ENCODE assay signal across 9 cellular contexts in the genomic region with DNA sequence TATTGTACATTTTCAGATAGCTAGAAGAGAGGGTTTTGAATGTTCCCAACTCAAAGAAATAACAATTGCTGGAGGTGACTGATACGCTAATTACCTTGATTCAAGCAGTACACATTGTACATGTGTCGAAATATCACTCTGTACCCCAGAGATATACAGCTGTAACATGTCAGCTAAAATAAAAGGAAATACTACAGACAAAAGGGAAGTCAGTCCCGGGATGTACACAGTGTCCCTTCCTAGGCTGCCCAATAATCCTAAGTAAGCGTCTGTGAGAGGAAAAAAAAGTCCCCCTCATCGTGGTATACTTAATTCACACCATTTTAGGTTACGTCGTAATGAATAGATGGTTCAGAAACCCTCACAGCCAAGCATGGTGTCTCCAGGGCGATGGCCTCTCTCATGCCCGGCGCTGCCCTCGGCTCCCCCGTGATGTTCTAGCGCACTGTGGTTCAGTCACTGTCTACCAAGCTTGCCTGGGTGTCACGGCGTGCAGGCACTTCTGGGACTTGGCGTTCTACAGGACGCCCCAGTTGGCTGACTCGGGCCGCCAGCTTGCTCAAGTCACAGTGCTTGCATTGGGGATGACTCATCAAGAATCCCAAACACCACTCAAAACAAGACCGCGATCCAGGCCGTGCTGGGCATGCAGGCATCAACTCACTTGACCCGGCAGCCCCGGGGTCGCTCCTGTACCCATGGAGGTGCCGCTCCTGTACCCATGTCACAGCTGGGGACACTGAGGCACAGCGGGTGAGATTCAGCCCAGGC. TPM values are rescaled to one million over a fixed set of nuclear protein-coding genes. Genes with fewer than 3 reads are reported as not detected.
DNase-seq lines count a peak whose midpoint lies in the region; ATAC-seq, FAIRE-seq and TF ChIP-seq lines count a peak whose summit lies in the region.
"Had no signal": no experiment of that assay in that cellular context is flagged by ENCODE, and none has a peak within 500 bp of the region (broad histone marks: within the 10 kb centered on the region; RNA-seq: fewer than 3 reads in every experiment).

No MANE protein-coding gene starts in this region.

- H3K9me3 ChIP-seq in H1 (ENCODE audit: insufficient read depth in 2 of 2, low read depth in 1 of 2, low read length in 1 of 2): no peaks in the 10 kb centered on the region

- no peaks in the 10 kb centered on the region for H3K27me3 Mint-ChIP-seq in stimulated activated naive CD8-positive, alpha-beta T cell treated with anti-CD3 and anti-CD28 coated beads, Interleukin-15, amount 100 ng/mL, for 72 hours
- H3K27me3 Mint-ChIP-seq: CD4-positive, CD25-positive, alpha-beta regulatory T cell had no signal

- H2BK20ac ChIP-seq in H1 (ENCODE audit: low read length): peak overlapping the region; percentile 49; the same call in 1 of the 2 replicates

- H3K36me3 ChIP-seq in H1 (ENCODE audit: control insufficient read depth in 2 of 4, insufficient read depth in 4 of 4, low read length in 3 of 4): no peaks in the 10 kb centered on the region

- peaks cover 3 to 11% (median 6%) of the 10 kb centered on the region in 4 experiments; a peak in 6 of 7 replicates for H3K4me1 ChIP-seq in H1 (replicated peaks in 1 of 4; ENCODE audit: control insufficient read depth in 3 of 4, insufficient read depth in 4 of 4, low read length in 3 of 4)

- H3K79me2 ChIP-seq in H1 (ENCODE audit: control insufficient read depth in 1 of 2, insufficient read depth in 2 of 2, low read length in 2 of 2): no peaks in the 10 kb centered on the region

- peak overlapping the region; percentile 14; the same call in 1 of the 2 replicates for H3K18ac ChIP-seq in H1 (ENCODE audit: extremely low read depth, low read length)

- H3K4me3 ChIP-seq in H1 (ENCODE audit: extremely low read depth in 1 of 4, insufficient read depth in 2 of 4, low read depth in 3 of 4, low read length in 4 of 4): no peak overlapping the region

- H2AFZ ChIP-seq in H1 (ENCODE audit: low read length): no peak overlapping the region

- H3K79me1 ChIP-seq in H1 (ENCODE audit: low read depth, low read length): no peaks in the 10 kb centered on the region

- no peaks in the 10 kb centered on the region for H3K23me2 ChIP-seq in H1 (ENCODE audit: low read depth, low read length)

- H3K27ac ChIP-seq in H1 (ENCODE audit: low read depth, low read length): no peak overlapping the region

- no peak overlapping the region for H3K27ac Mint-ChIP-seq in stimulated activated naive CD8-positive, alpha-beta T cell treated with anti-CD3 and anti-CD28 coated beads, Interleukin-15, amount 100 ng/mL, for 72 hours
- H3K27ac Mint-ChIP-seq: CD4-positive, CD25-positive, alpha-beta regulatory T cell had no signal

- no peak overlapping the region for H4K91ac ChIP-seq in H1 (replicated peaks; ENCODE audit: insufficient read length, low read length)

- no peak overlapping the region for H3K9ac ChIP-seq in H1 (replicated peaks in 1 of 4; ENCODE audit: extremely low read depth in 1 of 4, low read depth in 3 of 4, low read length in 3 of 4)

- H3K14ac ChIP-seq in H1 (ENCODE audit: insufficient read length): no peak overlapping the region

- DNase-seq in AG09319 (ENCODE audit: extremely low read depth, low read depth) (peak; percentile 31), NCI-H460 (ENCODE audit: extremely low read depth, low read depth) (peak; percentile 67), H1 (ENCODE audit: low read depth in 1 of 2, low spot score in 2 of 2) (no peak), mucosa of gallbladder (ENCODE audit: low spot score) (peak; percentile 48), SHP77 treated with DMSO at 0.1 percent for 48 hours (lab: John Stamatoyannopoulos, UW) (no peak), NCI-H1092 (lab: John Stamatoyannopoulos, UW) (no peak)
- DNase-seq in stimulated activated naive CD8-positive, alpha-beta T cell treated with anti-CD3 and anti-CD28 coated beads, Interleukin-15, amount 100 ng/mL, for 72 hours: no peak
- DNase-seq: CD4-positive, CD25-positive, alpha-beta regulatory T cell had no signal

- no peak overlapping the region for H4K5ac ChIP-seq in H1 (ENCODE audit: insufficient read length, low read depth, low read length)

- H4K20me1 ChIP-seq in H1 (replicated peaks in 1 of 2; ENCODE audit: control insufficient read depth in 1 of 2, insufficient read depth in 2 of 2, low read length in 2 of 2): no peaks in the 10 kb centered on the region

- CTCF ChIA-PET in H1 (lab: Charles Lee; ENCODE audit: partially characterized antibody): interaction anchor here (0.6 to 1.2 kb wide), 5 partner anchors 18 to 229 kb away, joined by 3 to 4 read pairs (median 3); no protein-coding TSS in a partner anchor

- H3K23ac ChIP-seq in H1 (ENCODE audit: insufficient read length): no peak overlapping the region

- H4K8ac ChIP-seq in H1 (ENCODE audit: extremely low read depth, insufficient read depth, low read length): no peak overlapping the region; the same call in 1 of the 2 replicates

- no peak overlapping the region for H3K56ac ChIP-seq in H1 (replicated peaks; ENCODE audit: insufficient read length, low read depth, low read length)

- no peak overlapping the region for H3K4me3 Mint-ChIP-seq in stimulated activated naive CD8-positive, alpha-beta T cell treated with anti-CD3 and anti-CD28 coated beads, Interleukin-15, amount 100 ng/mL, for 72 hours
- H3K4me3 Mint-ChIP-seq: CD4-positive, CD25-positive, alpha-beta regulatory T cell had no signal

- H2BK5ac ChIP-seq in H1 (ENCODE audit: low read depth, low read length): peak overlapping the region; percentile 54; the same call in 1 of the 2 replicates

- TF ChIP-seq POLR2A in H1 (IDR thresholded peaks at IDR 0.05; ENCODE audit: control extremely low read depth in 1 of 2, low read depth in 2 of 2, low read length in 2 of 2): no peak

- H2BK15ac ChIP-seq in H1 (ENCODE audit: low read length): 0 out of 2 replicates have a peak overlapping the region, but pooled peaks have one; percentile 40

- WGBS in H1 (ENCODE audit: extremely low coverage in 1 of 2, insufficient coverage in 1 of 2, insufficient read length in 1 of 2, insufficient replicate concordance in 2 of 2, low coverage in 1 of 2, low lambda C conversion rate in 2 of 2, missing lambda C conversion rate in 1 of 2), 2 experiments: 92% methylated on average over 27 of the region's 27 CpGs; no CpG with 5 or more reads in 1 of the 2 experiments

- POLR2A ChIA-PET in H1 (lab: Charles Lee; ENCODE audit: partially characterized antibody): no interaction called here

- H2AK5ac ChIP-seq in H1 (ENCODE audit: low read depth, low read length): no peak overlapping the region

- no peak for ATAC-seq in stimulated activated naive CD8-positive, alpha-beta T cell treated with anti-CD3 and anti-CD28 coated beads, Interleukin-15, amount 100 ng/mL, for 72 hours
- ATAC-seq in GM18873 (IDR thresholded peaks at IDR 0.05; ENCODE audit: low FRiP score, unreplicated experiment): no peak

- no peak for TF ChIP-seq EP300 in H1 (IDR thresholded peaks at IDR 0.05; ENCODE audit: borderline replicate concordance in 1 of 2, low read depth in 2 of 2, low read length in 2 of 2)

- no peaks in the 10 kb centered on the region for H3K9me3 Mint-ChIP-seq in stimulated activated naive CD8-positive, alpha-beta T cell treated with anti-CD3 and anti-CD28 coated beads, Interleukin-15, amount 100 ng/mL, for 72 hours
- H3K9me3 Mint-ChIP-seq: CD4-positive, CD25-positive, alpha-beta regulatory T cell had no signal

- 0 out of 2 replicates have a peak overlapping the region, but pooled peaks have one; percentile 91 for H2BK12ac ChIP-seq in H1 (ENCODE audit: low read depth, low read length)

- no peaks in the 10 kb centered on the region for H3K27me3 ChIP-seq in H1 (replicated peaks in 1 of 4; ENCODE audit: control insufficient read depth in 3 of 4, extremely low read depth in 1 of 4, insufficient read depth in 3 of 4, low read length in 3 of 4)

- no peak overlapping the region for H3K4ac ChIP-seq in H1 (replicated peaks; ENCODE audit: insufficient read length, low read depth, low read length)

- no peak for FAIRE-seq in H1 (lab: Jason Lieb, UNC)

- no peak overlapping the region for H3K4me2 ChIP-seq in H1 (ENCODE audit: insufficient read depth in 1 of 2, low read depth in 2 of 2, low read length in 2 of 2)

- TF ChIP-seq CTCF in AG09319 (IDR thresholded peaks at IDR 0.05; ENCODE audit: low read depth, low read length) (no peak), H1 (IDR thresholded peaks at IDR 0.05; ENCODE audit: control extremely low read depth in 1 of 3, insufficient read depth in 1 of 3, low read depth in 1 of 3, low read length in 3 of 3) (no peak)

- H2BK120ac ChIP-seq in H1 (replicated peaks; ENCODE audit: low read depth, low read length): no peak overlapping the region

- no peaks in the 10 kb centered on the region for H3K4me1 Mint-ChIP-seq in stimulated activated naive CD8-positive, alpha-beta T cell treated with anti-CD3 and anti-CD28 coated beads, Interleukin-15, amount 100 ng/mL, for 72 hours
- H3K4me1 Mint-ChIP-seq: CD4-positive, CD25-positive, alpha-beta regulatory T cell had no signal

- no peak for TF ChIP-seq RAD21 in H1 (IDR thresholded peaks at IDR 0.05 in 1 of 2, conservative IDR thresholded peaks at IDR 0.05 in 1 of 2; ENCODE audit: low read depth in 2 of 2, low read length in 2 of 2)

RNA-seq across cellular contexts. Expression of gene CCDC40, which starts 27.6 kb away (rescaled TPM):
- total RNA-seq in NCI-H460 (2014; rRNA removed; shearing (Covaris generic)): 2.0 and 2.6 TPM in 2 replicates
- 3.9 and 7.4 TPM in 2 replicates for polyA plus RNA-seq in NCI-H460 (2014; cell fraction: nucleus; rRNA removed)
- total RNA-seq in H1 (2021; fragmentation: NEBNext Ultra II Directional; extraction: Animal tissue kit (Norgen Biotek cat#: 25700)): 11.5 and 11.6 TPM in 2 replicates
- 4.1 and 4.8 TPM in 2 replicates for polyA plus RNA-seq in H1 (2011; rRNA removed)
- polyA plus RNA-seq in H1 (2011; cell fraction: cytosol; rRNA removed): 6.4 TPM
- 11.8 TPM for polyA plus RNA-seq in H1 (2011; cell fraction: nucleus; rRNA removed)
- 8.1 to 15.2 TPM (median 9.5 TPM) in 4 replicates for polyA plus RNA-seq in H1 (2012, experiment 1 of 2)
- 3.3 TPM for polyA plus RNA-seq in H1 (2012, experiment 2 of 2)
- 3.0 TPM for polyA plus RNA-seq in H1 (2013, experiment 1 of 2)
- 2.9 TPM for polyA plus RNA-seq in H1 (2013, experiment 2 of 2)
- 3.7 and 4.0 TPM in 2 replicates for polyA minus RNA-seq in H1 (2011; rRNA and poly(A)+ RNA removed)
- polyA minus RNA-seq in H1 (2011; cell fraction: cytosol; rRNA and poly(A)+ RNA removed): 8.0 TPM
- polyA minus RNA-seq in H1 (2011; cell fraction: nucleus; rRNA and poly(A)+ RNA removed): 3.8 TPM
- total RNA-seq in mucosa of gallbladder: 13.5 TPM
- polyA plus RNA-seq: CD4-positive, CD25-positive, alpha-beta regulatory T cell had no signal

RNA-seq across cellular contexts. Expression of gene TBC1D16, which starts 28.3 kb away (rescaled TPM):
- total RNA-seq in NCI-H460 (2014; rRNA removed; shearing (Covaris generic)): 12.3 and 12.4 TPM in 2 replicates
- polyA plus RNA-seq in NCI-H460 (2014; cell fraction: nucleus; rRNA removed): 10.0 and 12.4 TPM in 2 replicates
- 109 and 111 TPM in 2 replicates for total RNA-seq in H1 (2021; fragmentation: NEBNext Ultra II Directional; extraction: Animal tissue kit (Norgen Biotek cat#: 25700))
- polyA plus RNA-seq in H1 (2011; rRNA removed): 21.1 and 29.7 TPM in 2 replicates
- 28.8 TPM for polyA plus RNA-seq in H1 (2011; cell fraction: cytosol; rRNA removed)
- polyA plus RNA-seq in H1 (2011; cell fraction: nucleus; rRNA removed): 47.7 TPM
- 46.6 to 63.2 TPM (median 51.9 TPM) in 4 replicates for polyA plus RNA-seq in H1 (2012, experiment 1 of 2)
- polyA plus RNA-seq in H1 (2012, experiment 2 of 2): 41.5 TPM
- 32.7 TPM for polyA plus RNA-seq in H1 (2013, experiment 1 of 2)
- polyA plus RNA-seq in H1 (2013, experiment 2 of 2): 34.5 TPM
- polyA minus RNA-seq in H1 (2011; rRNA and poly(A)+ RNA removed): 64.0 and 65.1 TPM in 2 replicates
- polyA minus RNA-seq in H1 (2011; cell fraction: cytosol; rRNA and poly(A)+ RNA removed): 50.4 TPM
- polyA minus RNA-seq in H1 (2011; cell fraction: nucleus; rRNA and poly(A)+ RNA removed): 44.3 TPM
- 38.4 TPM for total RNA-seq in mucosa of gallbladder

RNA-seq across cellular contexts. Expression of gene GAA, which starts 37.4 kb away (rescaled TPM):
- 45.1 and 51.0 TPM in 2 replicates for total RNA-seq in NCI-H460 (2014; rRNA removed; shearing (Covaris generic))
- polyA plus RNA-seq in NCI-H460 (2014; cell fraction: nucleus; rRNA removed): 250 and 268 TPM in 2 replicates
- 25.3 and 30.0 TPM in 2 replicates for total RNA-seq in H1 (2021; fragmentation: NEBNext Ultra II Directional; extraction: Animal tissue kit (Norgen Biotek cat#: 25700))
- 14.8 and 32.7 TPM in 2 replicates for polyA plus RNA-seq in H1 (2011; rRNA removed)
- polyA plus RNA-seq in H1 (2011; cell fraction: cytosol; rRNA removed): 24.0 TPM
- polyA plus RNA-seq in H1 (2011; cell fraction: nucleus; rRNA removed): 151 TPM
- 20.2 to 49.6 TPM (median 37.7 TPM) in 4 replicates for polyA plus RNA-seq in H1 (2012, experiment 1 of 2)
- polyA plus RNA-seq in H1 (2012, experiment 2 of 2): 24.4 TPM
- polyA plus RNA-seq in H1 (2013, experiment 1 of 2): 45.2 TPM
- 38.1 TPM for polyA plus RNA-seq in H1 (2013, experiment 2 of 2)
- polyA minus RNA-seq in H1 (2011; rRNA and poly(A)+ RNA removed): 5.0 and 7.6 TPM in 2 replicates
- 17.7 TPM for polyA minus RNA-seq in H1 (2011; cell fraction: cytosol; rRNA and poly(A)+ RNA removed)
- polyA minus RNA-seq in H1 (2011; cell fraction: nucleus; rRNA and poly(A)+ RNA removed): 25.7 TPM
- 105 TPM for total RNA-seq in mucosa of gallbladder

Comparison
In these comparisons a context has a peak if more than half of its experiments do, and no peak if none do; other contexts are left out.
1. DNase-seq: peak in AG09319 (single experiment), NCI-H460 (single experiment) and mucosa of gallbladder (single experiment); none in H1 (0 of 2), SHP77 treated with DMSO at 0.1 percent for 48 hours (single experiment), NCI-H1092 (single experiment) and stimulated activated naive CD8-positive, alpha-beta T cell treated with anti-CD3 and anti-CD28 coated beads, Interleukin-15, amount 100 ng/mL, for 72 hours (0 of 2).